In the genomic region with DNA sequence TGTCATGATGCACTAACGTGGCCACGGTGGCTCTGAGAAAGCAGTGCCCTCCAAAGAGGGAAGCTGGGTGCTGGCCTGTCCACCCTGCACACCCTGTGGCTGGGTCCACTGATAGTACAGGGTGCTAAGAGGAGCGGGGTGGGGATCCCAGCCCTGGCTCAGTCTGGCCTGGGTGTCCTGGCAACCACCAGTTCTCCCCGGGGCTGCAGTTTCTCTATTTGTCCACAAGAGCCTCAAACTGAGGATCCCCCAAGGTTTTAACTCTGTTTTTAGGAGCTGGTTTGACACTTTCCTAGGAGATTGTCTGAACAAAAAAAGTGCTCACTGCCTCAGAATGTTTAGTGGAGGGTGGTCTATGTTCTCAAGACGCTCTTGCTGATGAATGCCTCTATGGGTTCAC, we compare ENCODE assay signal across 22 cellular contexts. TPM values are rescaled to one million over a fixed set of nuclear protein-coding genes. Genes with fewer than 3 reads are reported as not detected.
DNase-seq lines count a peak whose midpoint lies in the region; ATAC-seq and TF ChIP-seq lines count a peak whose summit lies in the region.
"Had no signal": no experiment of that assay in that cellular context is flagged by ENCODE, and none has a peak within 500 bp of the region (broad histone marks: within the 10 kb centered on the region; RNA-seq: fewer than 3 reads in every experiment).

No MANE protein-coding gene starts in this region.

- H3K4me1 ChIP-seq in RWPE2 (ENCODE audit: insufficient read depth, poor library complexity, severe bottlenecking): peaks cover 12% of the 10 kb centered on the region
- H3K4me1 ChIP-seq: tibial artery had no signal

- H3K27ac ChIP-seq in RWPE2 (ENCODE audit: poor library complexity, severe bottlenecking): no peak overlapping the region
- H3K27ac ChIP-seq: KMS-11, tibial artery had no signal

- H3K4me3 ChIP-seq in GM06990 (replicated peaks; ENCODE audit: low read depth, low read length) (no peak overlapping the region), RWPE2 (ENCODE audit: severe bottlenecking) (no peak overlapping the region), fibroblast of villous mesenchyme (ENCODE audit: low read depth, low read length) (no peak overlapping the region)
- H3K4me3 ChIP-seq: tibial artery had no signal

- no peaks in the 10 kb centered on the region for H3K9me3 ChIP-seq in RWPE2 (ENCODE audit: severe bottlenecking)
- H3K9me3 ChIP-seq: tibial artery had no signal

- H3K36me3 ChIP-seq in GM06990 (ENCODE audit: control insufficient read depth, insufficient read depth, low read length): no peaks in the 10 kb centered on the region
- no peaks in the 10 kb centered on the region for H3K36me3 ChIP-seq in RWPE2 (ENCODE audit: low read depth)
- H3K36me3 ChIP-seq: tibial artery had no signal

- 0 out of 3 replicates have a peak, but pooled peaks have one; percentile 29 for ATAC-seq in RWPE2 (ENCODE audit: low read depth)
- no peak for ATAC-seq in HG03025 (IDR thresholded peaks at IDR 0.05; ENCODE audit: low FRiP score, unreplicated experiment)
- ATAC-seq in GM21717 (IDR thresholded peaks at IDR 0.05; ENCODE audit: unreplicated experiment): no peak
- ATAC-seq: effector memory CD8-positive, alpha-beta T cell had no signal

- TF ChIP-seq CTCF in GM06990 (IDR thresholded peaks at IDR 0.05; ENCODE audit: insufficient read depth, low read length, poor library complexity, severe bottlenecking) (peak; percentile 33), RWPE2 (IDR thresholded peaks at IDR 0.05; ENCODE audit: poor library complexity, severe bottlenecking) (peak; percentile 16), fibroblast of villous mesenchyme (IDR thresholded peaks at IDR 0.05; ENCODE audit: insufficient read depth, low read depth, low read length) (peak; percentile 35)

- H3K27me3 ChIP-seq in GM06990 (replicated peaks; ENCODE audit: control insufficient read depth, insufficient read depth, low read length) (no peaks in the 10 kb centered on the region; the same call in 1 of the 2 replicates), RWPE2 (ENCODE audit: insufficient read depth, poor library complexity, severe bottlenecking) (no peaks in the 10 kb centered on the region)

- DNase-seq in 8988T: peak; percentile 39
- DNase-seq in GM06990 (ENCODE audit: extremely low read depth, insufficient read length): no peak
- no peak for DNase-seq in RWPE2 (ENCODE audit: low spot score)
- DNase-seq in fibroblast of villous mesenchyme (ENCODE audit: low read depth): no peak
- no peak for DNase-seq in activated CD8-positive, alpha-beta memory T cell treated with anti-CD3 and anti-CD28 coated beads, Interleukin-2, amount 50 U/mL, for 48 hours
- no peak for DNase-seq in LoVo (ENCODE audit: low spot score)
- DNase-seq: activated gamma-delta T cell; AML-193; DMS79 treated with DMSO at 0.1 percent for 48 hours; effector memory CD8-positive, alpha-beta T cell; glutamatergic neuron; NCI-H2081; NCI-H748 treated with DMSO at 0.1 percent for 48 hours; retina; stimulated activated CD4-positive, alpha-beta T cell treated with anti-CD3 and anti-CD28 coated beads, Interleukin-1b, Interleukin-23, amount 100 ng/mL, for 48 hours; stimulated activated CD8-positive, alpha-beta memory T cell treated with anti-CD3 and anti-CD28 coated beads, Interleukin-4, amount 100 ng/mL, for 48 hours; T-helper 9 cell had no signal

RNA-seq across cellular contexts. Expression of gene EDAR, which starts 29.0 kb away (rescaled TPM):
- total RNA-seq in fibroblast of villous mesenchyme: not detected in 2 replicates
- total RNA-seq: H4 had no signal
